In genomic region chr15:39784638-39785037, GRCh38 we compare ENCODE assay signal across 11 cellular contexts. TPM values are rescaled to one million over a fixed set of nuclear protein-coding genes. Genes with fewer than 3 reads are reported as not detected.
DNase-seq lines count a peak whose midpoint lies in the region; ATAC-seq, FAIRE-seq and TF ChIP-seq lines count a peak whose summit lies in the region.
"Had no signal": no experiment of that assay in that cellular context is flagged by ENCODE, and none has a peak within 500 bp of the region (broad histone marks: within the 10 kb centered on the region; RNA-seq: fewer than 3 reads in every experiment).

No MANE protein-coding gene starts in this region.

- peaks cover 0 to 6% of the 10 kb centered on the region in 2 donors for H3K4me1 ChIP-seq in breast epithelium
- H3K4me1 ChIP-seq in PC-3 (ENCODE audit: insufficient read depth, low read length) = peaks cover 52% of the 10 kb centered on the region
- peaks cover 3 to 61% (median 5%) of the 10 kb centered on the region in 3 donors for H3K4me1 ChIP-seq in gastroesophageal sphincter
- H3K4me1 ChIP-seq in stomach = peaks cover 10 to 57% (median 36%) of the 10 kb centered on the region in 4 donors
- H3K4me1 ChIP-seq in small intestine (ENCODE audit: control insufficient read depth in 2 of 2, insufficient read depth in 1 of 2, low read depth in 1 of 2, low read length in 1 of 2) = peaks cover 3% of the 10 kb centered on the region in 2 donors

- H3K9me3 Mint-ChIP-seq in MCF 10A (ENCODE audit: unreplicated experiment) = no peaks in the 10 kb centered on the region

- H3K79me2 ChIP-seq in PC-3 (ENCODE audit: low read length) = peaks cover 11% of the 10 kb centered on the region

- DNase-seq in MCF 10A (ENCODE audit: unreplicated experiment) (no peak), breast epithelium (ENCODE audit: low spot score in 2 of 2) (no peak), PC-3 (no peak), stomach (no peak), small intestine (no peak), 8988T (no peak), erythroblast (lab: John Stamatoyannopoulos, UW) (no peak)

- H3K27me3 Mint-ChIP-seq in MCF 10A (ENCODE audit: insufficient read depth, unreplicated experiment) = no peaks in the 10 kb centered on the region

- H3K36me3 ChIP-seq in breast epithelium (no peaks in the 10 kb centered on the region), PC-3 (ENCODE audit: low read depth, low read length) (no peaks in the 10 kb centered on the region), gastroesophageal sphincter (no peaks in the 10 kb centered on the region), stomach (no peaks in the 10 kb centered on the region), small intestine (ENCODE audit: control insufficient read depth in 2 of 2, insufficient read depth in 2 of 2, low read length in 2 of 2) (no peaks in the 10 kb centered on the region)
- H3K36me3 ChIP-seq: brain microvascular endothelial cell, esophagus muscularis mucosa had no signal

- no peaks in the 10 kb centered on the region for H3K36me3 Mint-ChIP-seq in MCF 10A (ENCODE audit: insufficient read depth, unreplicated experiment)

- no peak for TF ChIP-seq EP300 in gastroesophageal sphincter (IDR thresholded peaks at IDR 0.05)
- TF ChIP-seq EP300 in stomach (IDR thresholded peaks at IDR 0.05) = no peak

- TF ChIP-seq CTCF in MCF 10A (IDR thresholded peaks at IDR 0.05; ENCODE audit: unreplicated experiment) (no peak), breast epithelium (IDR thresholded peaks at IDR 0.05) (no peak), PC-3 (conservative IDR thresholded peaks at IDR 0.05; ENCODE audit: low read depth, low read length) (no peak), gastroesophageal sphincter (IDR thresholded peaks at IDR 0.05) (no peak), stomach (IDR thresholded peaks at IDR 0.05) (no peak)

- WGBS in gastroesophageal sphincter (ENCODE audit: low coverage in 1 of 2), 2 donors = 84 to 100% methylated on average over 2 of the region's 2 CpGs
- WGBS in stomach, 5 donors = 39 to 72% (median 62%) methylated on average over 2 of the region's 2 CpGs
- 89 to 93% (median 91%) methylated on average over 2 of the region's 2 CpGs for WGBS in small intestine, 3 donors

- BruUV-seq in MCF 10A (replicated peaks; lab: Mats Ljungman, UMichigan) (no TSS peak), PC-3 (replicated peaks; lab: Mats Ljungman, UMichigan) (no TSS peak)

- H3K4me3 Mint-ChIP-seq in MCF 10A (ENCODE audit: unreplicated experiment) = peak overlapping the region; percentile 33

- intact Hi-C loops in MCF 10A (cut with micrococcal nuclease) (loop anchor here (2.0 to 10.0 kb wide), 3 partner anchors 186 to 490 kb away; no protein-coding TSS in a partner anchor), breast epithelium (cut with DNase I; ENCODE audit: low total_unique reads) (no loop called here), PC-3 (cut with micrococcal nuclease) (loop anchor here (1.0 to 10.0 kb wide), 4 partner anchors 98 to 433 kb away; partner anchors contain the start of genes BMF and SRP14), stomach (cut with DNase I; ENCODE audit: low total_unique reads) (no loop called here)

- H3K27me3 ChIP-seq in breast epithelium (no peaks in the 10 kb centered on the region), PC-3 (ENCODE audit: low read length) (no peaks in the 10 kb centered on the region), gastroesophageal sphincter (no peaks in the 10 kb centered on the region), stomach (no peaks in the 10 kb centered on the region), small intestine (ENCODE audit: control insufficient read depth in 2 of 2, insufficient read depth in 2 of 2, low read length in 2 of 2) (no peaks in the 10 kb centered on the region)
- H3K27me3 ChIP-seq: brain microvascular endothelial cell, esophagus muscularis mucosa had no signal

- H3F3A ChIP-seq in PC-3 (ENCODE audit: low read length, unreplicated experiment) = peaks cover 7% of the 10 kb centered on the region

- H3K27ac Mint-ChIP-seq in MCF 10A (ENCODE audit: low read depth, unreplicated experiment) = peak overlapping the region; percentile 1

- no peaks in the 10 kb centered on the region for H4K20me1 ChIP-seq in PC-3 (ENCODE audit: low read length)

- FAIRE-seq in small intestine (lab: Jason Lieb, UNC) = no peak
- FAIRE-seq: GM12892 had no signal

- no peak overlapping the region for H3K27ac ChIP-seq in breast epithelium
- peak overlapping the region; percentile 73 for H3K27ac ChIP-seq in PC-3 (ENCODE audit: low read length)
- H3K27ac ChIP-seq in gastroesophageal sphincter = peak overlapping the region in 3 of 4 donors; percentile 87 to 90 (median 89)
- H3K27ac ChIP-seq in stomach = peak overlapping the region in 3 of 5 donors; percentile 19 to 86 (median 83)
- H3K27ac ChIP-seq in small intestine (ENCODE audit: low read depth in 1 of 2, low read length in 1 of 2) = no peak overlapping the region
- H3K27ac ChIP-seq: brain microvascular endothelial cell had no signal

- CTCF ChIA-PET in MCF 10A (lab: Yijun Ruan, JAX) (interaction anchor here (0.7 to 2.8 kb wide), 10 partner anchors 14 to 320 kb away, joined by 3 to 14 read pairs (median 4); no protein-coding TSS in a partner anchor), PC-3 (lab: Charles Lee) (no interaction called here)

- H3K9me3 ChIP-seq in breast epithelium (no peaks in the 10 kb centered on the region), PC-3 (ENCODE audit: low read length) (no peaks in the 10 kb centered on the region), gastroesophageal sphincter (no peaks in the 10 kb centered on the region), stomach (no peaks in the 10 kb centered on the region), small intestine (ENCODE audit: control insufficient read depth, low read depth) (no peaks in the 10 kb centered on the region)
- H3K9me3 ChIP-seq: esophagus muscularis mucosa had no signal

- H3K9me2 ChIP-seq in PC-3 (replicated peaks; ENCODE audit: low read length) = no peaks in the 10 kb centered on the region

- no peak overlapping the region for H2AFZ ChIP-seq in PC-3 (ENCODE audit: low read length)

- H3K4me1 Mint-ChIP-seq in MCF 10A (ENCODE audit: insufficient read depth, unreplicated experiment) = peaks cover 15% of the 10 kb centered on the region

- H3K4me2 ChIP-seq in PC-3 (ENCODE audit: low read length) = peak overlapping the region; percentile 98

- H3K4me3 ChIP-seq in breast epithelium (no peak overlapping the region), PC-3 (ENCODE audit: low read length) (peak overlapping the region; percentile 97; the same call in 1 of the 2 replicates), gastroesophageal sphincter (no peak overlapping the region), stomach (no peak overlapping the region), small intestine (ENCODE audit: low read depth in 1 of 2, low read length in 2 of 2) (no peak overlapping the region)

- POLR2A ChIA-PET in MCF 10A (lab: Yijun Ruan, JAX) (interaction anchor here (0.8 to 2.4 kb wide), 4 partner anchors 19 to 186 kb away, joined by 3 to 8 read pairs (median 4); partner anchors contain the start of gene EIF2AK4), PC-3 (lab: Charles Lee; ENCODE audit: unreplicated experiment) (interaction anchor here (0.6 kb wide), 1 partner anchor 149 kb away, joined by 5 read pairs; the partner anchor contains the start of gene EIF2AK4)

- TF ChIP-seq POLR2A in breast epithelium (IDR thresholded peaks at IDR 0.05) (no peak), gastroesophageal sphincter (IDR thresholded peaks at IDR 0.05) (no peak), stomach (IDR thresholded peaks at IDR 0.05) (no peak), erythroblast (IDR thresholded peaks at IDR 0.05; ENCODE audit: low read length) (no peak)

- no peak for ATAC-seq in PC-3
- no peak for ATAC-seq in gastroesophageal sphincter

- peak overlapping the region; percentile 24 for H3K9ac ChIP-seq in PC-3 (ENCODE audit: low read length)

RNA-seq across cellular contexts. Expression of gene FSIP1, which starts 2.0 kb away (rescaled TPM):
- 2.2 and 3.2 TPM in 2 replicates for total RNA-seq in MCF 10A (2022)
- 10 to 100 TPM in 2 of 3 donors, under 1 TPM in 1; 0.32 to 23.3 (median 16.2) TPM for total RNA-seq in breast epithelium
- total RNA-seq in PC-3 (2014; rRNA removed) = 0.07 and 0.81 TPM in 2 replicates
- 1 to 10 TPM in 3 of 4 donors, under 1 TPM in 1; 0.94 to 3.2 (median 2.0) TPM for total RNA-seq in gastroesophageal sphincter
- 100 to 1,000 TPM in 1 of 5 donors, 1 to 10 TPM in 2, under 1 TPM in 2; 0.43 to 141 (median 1.1) TPM for total RNA-seq in stomach
- polyA plus RNA-seq in stomach = under 1 TPM; 0.08 to 0.44 (median 0.31) TPM
- polyA plus RNA-seq in small intestine = under 1 TPM in 1 of 3 donors, not detected in 2; 0.12 TPM

Comparison
In these comparisons a context has a peak if more than half of its experiments do, and no peak if none do; other contexts are left out.
1. intact Hi-C loops: an anchor here in MCF 10A (2.0 to 10.0 kb wide) and PC-3 (1.0 to 10.0 kb wide); none called in breast epithelium and stomach.
2. H3K27ac ChIP-seq: peak in PC-3 (single experiment), gastroesophageal sphincter (3 of 4) and stomach (3 of 5); none in breast epithelium (0 of 2) and small intestine (0 of 2).